ENCODE assay signal across 8 cellular contexts in the genomic region with DNA sequence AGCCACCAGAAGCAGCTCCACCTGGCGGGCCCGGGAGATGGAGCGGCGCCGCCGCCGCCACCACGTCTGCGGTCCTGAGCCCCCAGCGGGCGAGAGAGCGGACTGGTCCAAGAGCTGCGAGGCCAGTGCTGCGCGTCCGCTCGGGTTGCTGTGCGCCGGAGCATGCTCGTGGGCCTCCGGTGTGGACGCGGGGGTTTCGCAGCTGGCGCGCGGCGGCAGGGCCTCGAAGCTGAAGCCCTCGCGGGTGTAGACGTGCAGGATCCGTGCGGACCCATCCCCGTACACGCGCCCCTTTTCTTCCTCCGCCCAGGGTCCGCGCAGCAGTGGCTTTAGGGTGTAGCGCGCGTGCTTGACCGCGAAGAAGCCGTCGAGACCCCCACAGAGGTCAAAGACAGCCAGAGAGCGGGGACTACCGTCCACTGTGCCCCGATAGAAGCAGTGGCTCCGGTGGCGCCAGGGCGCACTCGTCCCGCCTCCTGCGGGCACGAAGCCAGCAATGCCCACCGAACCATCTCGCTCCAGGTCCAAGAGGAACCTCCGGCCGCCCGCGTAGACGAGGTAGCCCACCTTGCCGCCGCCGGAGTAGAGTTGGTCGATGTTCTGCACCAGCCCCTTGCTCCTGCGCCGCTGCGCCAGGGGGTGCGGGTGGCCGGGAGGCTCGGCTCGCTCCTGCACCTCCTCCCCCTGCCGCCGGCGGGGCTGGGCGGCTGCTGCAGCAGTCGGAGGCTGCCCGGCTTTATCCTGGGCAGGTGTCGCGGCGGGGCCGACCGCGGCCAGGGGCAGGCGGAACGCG. TPM values are rescaled to one million over a fixed set of nuclear protein-coding genes. Genes with fewer than 3 reads are reported as not detected.
DNase-seq lines count a peak whose midpoint lies in the region; ATAC-seq and TF ChIP-seq lines count a peak whose summit lies in the region.

No MANE protein-coding gene starts in this region.

- intact Hi-C loops in heart right ventricle (cut with DNase I) = loop anchor here in 3 of 10 donors (10.0 kb wide), 3 partner anchors 279 to 599 kb away; no protein-coding TSS in a partner anchor
- intact Hi-C loops in posterior vena cava (cut with DNase I) = loop anchor here in 1 of 2 donors (10.0 kb wide), 1 partner anchor 459 kb away; no protein-coding TSS in a partner anchor

- H3K36me3 ChIP-seq in ES-I3 (ENCODE audit: insufficient read depth, low read length) (no peaks in the 10 kb centered on the region), heart right ventricle (no peaks in the 10 kb centered on the region)

- H3K27ac ChIP-seq in heart right ventricle = peak overlapping the region; percentile 58 to 82 (median 72)

- peak; percentile 19 to 75 (median 44) for ATAC-seq in heart right ventricle
- ATAC-seq in stimulated activated naive CD8-positive, alpha-beta T cell treated with anti-CD3 and anti-CD28 coated beads, Interleukin-15, amount 100 ng/mL, for 72 hours = no peak
- no peak for ATAC-seq in HG03159 (IDR thresholded peaks at IDR 0.05; ENCODE audit: unreplicated experiment)
- no peak for ATAC-seq in HG02610 (IDR thresholded peaks at IDR 0.05; ENCODE audit: unreplicated experiment)

- no peak overlapping the region for H3K4me3 Mint-ChIP-seq in stimulated activated naive CD8-positive, alpha-beta T cell treated with anti-CD3 and anti-CD28 coated beads, Interleukin-15, amount 100 ng/mL, for 72 hours

- no peak overlapping the region for H3K27ac Mint-ChIP-seq in stimulated activated naive CD8-positive, alpha-beta T cell treated with anti-CD3 and anti-CD28 coated beads, Interleukin-15, amount 100 ng/mL, for 72 hours

- H3K27me3 Mint-ChIP-seq in stimulated activated naive CD8-positive, alpha-beta T cell treated with anti-CD3 and anti-CD28 coated beads, Interleukin-15, amount 100 ng/mL, for 72 hours = peaks cover 61% of the 10 kb centered on the region

- H3K9me3 ChIP-seq in ES-I3 (ENCODE audit: control insufficient read depth, insufficient read depth, low read length) (no peaks in the 10 kb centered on the region), heart right ventricle (no peaks in the 10 kb centered on the region)

- H3K4me1 ChIP-seq in ES-I3 (ENCODE audit: insufficient read depth, low read length) (no peaks in the 10 kb centered on the region), heart right ventricle (peaks cover 0 to 42% (median 22%) of the 10 kb centered on the region in 9 donors)

- H3K4me1 Mint-ChIP-seq in stimulated activated naive CD8-positive, alpha-beta T cell treated with anti-CD3 and anti-CD28 coated beads, Interleukin-15, amount 100 ng/mL, for 72 hours = peaks cover 14% of the 10 kb centered on the region

- peak in 8 of 9 donors; percentile 11 to 58 (median 30) for TF ChIP-seq CTCF in heart right ventricle (IDR thresholded peaks at IDR 0.05)

- WGBS in heart right ventricle, 2 donors = 3 to 5% methylated on average over 84 to 90 of the region's 90 CpGs

- peak overlapping the region; percentile 53 to 76 (median 64) for H3K4me3 ChIP-seq in heart right ventricle

- DNase-seq in SK-N-DZ (ENCODE audit: low spot score) (peak; percentile 61), heart right ventricle (peak; percentile 39 to 55), posterior vena cava (ENCODE audit: low spot score) (peak; percentile 81)
- DNase-seq in stimulated activated naive CD8-positive, alpha-beta T cell treated with anti-CD3 and anti-CD28 coated beads, Interleukin-15, amount 100 ng/mL, for 72 hours = no peak
- DNase-seq in activated CD4-positive, CD25-positive, alpha-beta regulatory T cell treated with anti-CD3 and anti-CD28 coated beads, Interleukin-2, amount 50 U/mL, for 72 hours = no peak

- peaks cover 0 to 67% (median 29%) of the 10 kb centered on the region in 7 donors for H3K27me3 ChIP-seq in heart right ventricle

- peak overlapping the region; percentile 92 for H3K9ac ChIP-seq in ES-I3 (ENCODE audit: low read depth, low read length)

- no peaks in the 10 kb centered on the region for H3K9me3 Mint-ChIP-seq in stimulated activated naive CD8-positive, alpha-beta T cell treated with anti-CD3 and anti-CD28 coated beads, Interleukin-15, amount 100 ng/mL, for 72 hours

RNA-seq across cellular contexts. Expression of a gene that starts 1.1 kb away (rescaled TPM):
- polyA plus RNA-seq in SK-N-DZ (2014; cell fraction: cytosol; rRNA removed) = 0.02 and 0.13 TPM in 2 replicates
- 0.11 and 0.15 TPM in 2 replicates for polyA plus RNA-seq in SK-N-DZ (2014; cell fraction: nucleus; rRNA removed)
- total RNA-seq in heart right ventricle (1 to 10 TPM; 1.6 to 7.1 (median 3.0) TPM), posterior vena cava (10 to 100 TPM; 20.4 to 42.9 TPM)
- 1 to 10 TPM; 2.0 to 3.1 TPM for polyA plus RNA-seq in heart right ventricle

Comparison
In these comparisons a context has a peak if more than half of its experiments do, and no peak if none do; other contexts are left out.
1. DNase-seq: peak in SK-N-DZ (single experiment), heart right ventricle (2 of 2) and posterior vena cava (single experiment); none in stimulated activated naive CD8-positive, alpha-beta T cell treated with anti-CD3 and anti-CD28 coated beads, Interleukin-15, amount 100 ng/mL, for 72 hours (0 of 2) and activated CD4-positive, CD25-positive, alpha-beta regulatory T cell treated with anti-CD3 and anti-CD28 coated beads, Interleukin-2, amount 50 U/mL, for 72 hours (single experiment).
2. ATAC-seq: peak in heart right ventricle (8 of 8); none in stimulated activated naive CD8-positive, alpha-beta T cell treated with anti-CD3 and anti-CD28 coated beads, Interleukin-15, amount 100 ng/mL, for 72 hours (single experiment), HG03159 (single experiment) and HG02610 (single experiment).